ENCODE assay signal across 12 cellular contexts in the genomic region with DNA sequence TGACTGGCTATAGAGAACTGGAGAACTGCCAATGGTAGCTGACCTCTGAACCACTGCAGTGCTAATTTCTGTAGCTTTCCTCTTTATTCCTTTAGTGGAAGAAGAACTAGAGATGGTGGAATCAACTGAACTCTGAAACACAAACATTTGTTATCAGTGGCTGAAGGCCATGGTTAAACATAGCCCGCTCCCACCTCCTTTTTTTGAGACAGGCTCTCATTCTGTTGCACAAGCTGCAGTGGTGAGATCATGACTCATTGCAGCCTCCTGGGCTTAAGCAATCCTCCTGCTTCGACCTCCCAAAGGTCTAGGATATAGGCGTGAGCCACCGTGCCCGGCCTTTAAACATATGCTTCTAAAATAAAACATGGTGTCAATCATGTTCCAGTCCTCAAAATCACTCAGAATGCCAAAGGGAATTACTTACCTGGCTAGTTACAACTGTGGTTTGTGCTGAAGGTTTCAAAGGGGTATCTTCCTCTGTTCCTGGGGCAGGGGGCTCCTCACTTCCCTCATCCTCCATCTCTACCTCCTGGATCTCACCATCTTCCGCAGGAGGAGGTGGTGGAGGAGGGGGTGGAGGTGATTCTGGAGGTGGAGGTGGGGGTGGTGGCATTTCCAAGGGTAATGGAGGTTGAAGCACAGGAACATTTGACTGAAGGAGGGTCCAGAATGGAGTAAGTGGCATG. TPM values are rescaled to one million over a fixed set of nuclear protein-coding genes. Genes with fewer than 3 reads are reported as not detected.
A peak's percentile ranks its signal among the peaks of the same experiment; 100 is the strongest.
DNase-seq lines count a peak whose midpoint lies in the region; ATAC-seq, FAIRE-seq and TF ChIP-seq lines count a peak whose summit lies in the region.
"Had no signal": no experiment of that assay in that cellular context is flagged by ENCODE, and none has a peak within 500 bp of the region (broad histone marks: within the 10 kb centered on the region; RNA-seq: fewer than 3 reads in every experiment).

No MANE protein-coding gene starts in this region.

- H3K27ac ChIP-seq in A549 (peak overlapping the region in 1 of 2 experiments; percentile 47; a peak in 2 of 6 replicates), HL-60 (replicated peaks) (0 out of 2 replicates have a peak overlapping the region, but pooled peaks have one; percentile 2), GM12878 (ENCODE audit: control insufficient read depth, insufficient read depth) (no peak overlapping the region), liver (ENCODE audit: low read depth in 1 of 2, low read length in 2 of 2) (peak overlapping the region; percentile 88 to 97)
- H3K27ac ChIP-seq: RWPE1 had no signal

- H2AFZ ChIP-seq in GM12878 (ENCODE audit: control insufficient read depth, low read depth, low read length), result no peak overlapping the region

- POLR2A ChIA-PET in A549 (lab: Yijun Ruan, JAX) (interaction anchor here (1.6 kb wide), 1 partner anchor 9 kb away, joined by 5 read pairs; a partner anchor contains a TSS), GM12878 (lab: Charles Lee) (interaction anchor here (1.3 kb wide), 1 partner anchor 9 kb away, joined by 5 read pairs; a partner anchor contains a TSS)
- POLR2A ChIA-PET in naive thymus-derived CD8-positive, alpha-beta T cell (lab: Charles Lee), result interaction anchor here (0.7 kb wide), 1 partner anchor 85 kb away, joined by 5 read pairs; no protein-coding TSS in a partner anchor

- TF ChIP-seq EP300 in A549 (IDR thresholded peaks at IDR 0.05) (no peak), GM12878 (IDR thresholded peaks at IDR 0.05; ENCODE audit: borderline replicate concordance in 1 of 2, control insufficient read depth in 1 of 2, low read depth in 2 of 2, low read length in 2 of 2) (no peak)

- intact Hi-C loops in GM12878 (cut with micrococcal nuclease; ENCODE audit: unreplicated experiment), result no loop called here

- in situ Hi-C loops in GM12878 (cut with MboI), result no loop called here

- peaks cover 16% of the 10 kb centered on the region for H3K4me1 ChIP-seq in A549
- H3K4me1 ChIP-seq in GM12878 (ENCODE audit: control insufficient read depth, insufficient read depth, low read length), result no peaks in the 10 kb centered on the region
- peaks cover 9 to 49% (median 39%) of the 10 kb centered on the region in 4 donors for H3K4me1 ChIP-seq in liver (ENCODE audit: control insufficient read depth in 4 of 4, insufficient read depth in 4 of 4, low read length in 3 of 4)

- no TSS peak for BruUV-seq in GM12878 (replicated peaks; lab: Mats Ljungman, UMichigan)

- H3K9me3 Mint-ChIP-seq in naive thymus-derived CD8-positive, alpha-beta T cell, result no peaks in the 10 kb centered on the region

- FAIRE-seq in A549 (lab: Jason Lieb, UNC) (no peak), GM12878 (lab: Jason Lieb, UNC) (no peak)

- H3K27ac Mint-ChIP-seq in naive thymus-derived CD8-positive, alpha-beta T cell, result peak overlapping the region in 5 of 10 donors; percentile 5 to 86 (median 79)

- H3K4me2 ChIP-seq in A549 (no peak overlapping the region), GM12878 (ENCODE audit: control insufficient read depth, insufficient read depth) (no peak overlapping the region)

- TF ChIP-seq POLR2A in A549 (IDR thresholded peaks at IDR 0.05; ENCODE audit: low read length) (no peak), GM12878 (IDR thresholded peaks at IDR 0.05; ENCODE audit: low read depth, low read length) (0 out of 2 replicates have a peak, but pooled peaks have one; percentile 29)

- H3K4me3 ChIP-seq in A549 (no peak overlapping the region), HL-60 (replicated peaks; ENCODE audit: insufficient read depth, low read length) (no peak overlapping the region), GM12878 (no peak overlapping the region), liver (ENCODE audit: low read depth in 1 of 3, low read length in 3 of 3) (no peak overlapping the region)

- CTCF ChIA-PET in A549 (lab: Yijun Ruan, JAX), result interaction anchor here (0.6 kb wide), 1 partner anchor 99 kb away, joined by 5 read pairs; no protein-coding TSS in a partner anchor
- CTCF ChIA-PET in GM12878 (lab: Yijun Ruan, JAX), result no interaction called here

- RAD21 ChIA-PET in GM12878 (lab: Charles Lee; ENCODE audit: unreplicated experiment), result no interaction called here

- no peaks in the 10 kb centered on the region for H3K27me3 Mint-ChIP-seq in naive thymus-derived CD8-positive, alpha-beta T cell

- peaks cover 8 to 36% of the 10 kb centered on the region in 2 experiments for H3K36me3 ChIP-seq in GM12878 (ENCODE audit: control insufficient read depth in 2 of 2, insufficient read depth in 2 of 2, low read length in 1 of 2)
- H3K36me3 ChIP-seq in liver (ENCODE audit: control insufficient read depth in 4 of 4, insufficient read depth in 3 of 4, low read depth in 1 of 4, low read length in 3 of 4), result peaks cover 8 to 23% (median 14%) of the 10 kb centered on the region in 4 donors

- no peaks in the 10 kb centered on the region for H3K79me2 ChIP-seq in GM12878 (ENCODE audit: control insufficient read depth, insufficient read depth, low read length)

- peaks cover 0 to 93% (median 18%) of the 10 kb centered on the region in 3 donors for H3K36me3 Mint-ChIP-seq in naive thymus-derived CD8-positive, alpha-beta T cell

- DNase-seq in A549 (ENCODE audit: low read depth in 1 of 2, low spot score in 1 of 2) (peak in 1 of 2 experiments; percentile 53), HL-60 (ENCODE audit: low read depth in 1 of 2, low spot score in 1 of 2) (peak; percentile 66 to 69), GM12878 (ENCODE audit: low read depth, low spot score) (no peak), germinal center (ENCODE audit: low spot score) (no peak), LoVo (ENCODE audit: low spot score) (no peak), NCI-H187 treated with DMSO at 0.1 percent for 48 hours (lab: John Stamatoyannopoulos, UW) (no peak)
- no peak for DNase-seq in naive thymus-derived CD8-positive, alpha-beta T cell
- DNase-seq: activated effector memory CD4-positive, alpha-beta T cell treated with Interleukin-2 at 50 U/mL for 16 hours; DND-41; stimulated activated CD4-positive, alpha-beta T cell treated with anti-CD3 and anti-CD28 coated beads, Interleukin-4, amount 100 ng/mL, for 1 hour had no signal

- peak; percentile 85 to 94 for ATAC-seq in A549
- no peak for ATAC-seq in GM12878
- ATAC-seq in naive thymus-derived CD8-positive, alpha-beta T cell, result no peak

- TF ChIP-seq CTCF in A549 (IDR thresholded peaks at IDR 0.05) (no peak), HL-60 (IDR thresholded peaks at IDR 0.05; ENCODE audit: insufficient read depth, low read length) (no peak), GM12878 (IDR thresholded peaks at IDR 0.05 in 2 of 3, conservative IDR thresholded peaks at IDR 0.05 in 1 of 3; ENCODE audit: control insufficient read depth in 2 of 3, extremely low read depth in 1 of 3, insufficient read depth in 1 of 3, low read depth in 3 of 3, low read length in 3 of 3) (no peak), liver (IDR thresholded peaks at IDR 0.05; ENCODE audit: low read depth, low read length, missing input control) (no peak)

- H3K4me3 Mint-ChIP-seq in naive thymus-derived CD8-positive, alpha-beta T cell, result no peak overlapping the region

- TF ChIP-seq RAD21 in A549 (conservative IDR thresholded peaks at IDR 0.05 in 1 of 2, IDR thresholded peaks at IDR 0.05 in 1 of 2) (no peak), GM12878 (IDR thresholded peaks at IDR 0.05; ENCODE audit: insufficient read depth, low read depth, low read length) (no peak), liver (IDR thresholded peaks at IDR 0.05) (peak; percentile 49 to 55)

- no peaks in the 10 kb centered on the region for H4K20me1 ChIP-seq in GM12878 (ENCODE audit: control insufficient read depth, insufficient read depth)

- WGBS in A549 (ENCODE audit: missing lambda C conversion rate), result 55% methylated on average over 6 of the region's 6 CpGs
- WGBS in GM12878 (ENCODE audit: insufficient coverage, insufficient replicate concordance, low lambda C conversion rate, missing lambda C conversion rate), result 96% methylated on average over 6 of the region's 6 CpGs
- WGBS in liver, result 37% methylated on average over 6 of the region's 6 CpGs

- H3K9me3 ChIP-seq in A549 (no peaks in the 10 kb centered on the region), GM12878 (replicated peaks; ENCODE audit: control insufficient read depth, insufficient read depth, low read length) (no peaks in the 10 kb centered on the region), liver (ENCODE audit: control insufficient read depth in 4 of 4, low read length in 3 of 4) (no peaks in the 10 kb centered on the region)

- SMC1A ChIA-PET in GM12878 (lab: Charles Lee; ENCODE audit: uncharacterized antibody, unreplicated experiment), result no interaction called here

- H3K9ac ChIP-seq in GM12878 (ENCODE audit: control insufficient read depth, insufficient read depth, low read length) (no peak overlapping the region), liver (ENCODE audit: low read depth in 1 of 2, low read length in 2 of 2) (no peak overlapping the region)

- no peaks in the 10 kb centered on the region for H3K27me3 ChIP-seq in HL-60 (ENCODE audit: insufficient read depth, poor library complexity, severe bottlenecking)
- no peaks in the 10 kb centered on the region for H3K27me3 ChIP-seq in GM12878 (replicated peaks in 1 of 2; ENCODE audit: control insufficient read depth in 2 of 2, insufficient read depth in 2 of 2, low read length in 1 of 2)
- no peaks in the 10 kb centered on the region for H3K27me3 ChIP-seq in liver (ENCODE audit: control insufficient read depth in 4 of 4, insufficient read depth in 4 of 4, low read length in 3 of 4)

- H3K4me1 Mint-ChIP-seq in naive thymus-derived CD8-positive, alpha-beta T cell, result peaks cover 0 to 7% (median 2%) of the 10 kb centered on the region in 4 donors

RNA-seq across cellular contexts. Expression of a gene that starts 9.0 kb away (rescaled TPM):
- polyA plus RNA-seq in A549 (2011; rRNA removed) (7.4 and 8.3 TPM in 2 replicates), A549 (2017; fragmentation: RNase III; extraction: RNeasy Plus Mini Kit Qiagen cat#74134 plus additional on column Dnase treatment) (1.9 to 2.4 TPM (median 2.2 TPM) in 3 replicates), GM12878 (2011; rRNA removed) (12.2 and 14.4 TPM in 2 replicates), GM12878 (2014; fragmentation: Illumina TruSeq; extraction: Trizol) (1.2 and 2.1 TPM in 2 replicates), GM12878 (2014; fragmentation: Nextera tagmentation; extraction: Ambion mirVana) (1 to 10 TPM in 1 of 2 experiments, under 1 TPM in 1; 0.93 to 1.6 TPM), GM12878 (2014; rRNA removed) (8.0 and 8.4 TPM in 2 replicates), GM12878 (2016; fragmentation: Nextera tagmentation; extraction: Ambion mirVana) (1 to 10 TPM; 2.3 to 3.5 TPM), liver (1 to 10 TPM in 1 of 2 donors, under 1 TPM in 1; 0.36 to 3.6 TPM)
- 3.5 and 4.5 TPM in 2 replicates for polyA plus RNA-seq in A549 (2012; cell fraction: cytosol; rRNA removed)
- 10.0 and 30.9 TPM in 2 replicates for polyA plus RNA-seq in A549 (2012; cell fraction: nucleus; rRNA removed)
- polyA minus RNA-seq in A549 (2011; rRNA and poly(A)+ RNA removed), result 3.3 and 4.1 TPM in 2 replicates
- 15.1 and 15.8 TPM in 2 replicates for total RNA-seq in GM12878 (2013; cell fraction: nucleolus; rRNA removed)
- total RNA-seq in GM12878 (2014; rRNA removed) (7.0 and 7.5 TPM in 2 replicates), GM12878 (2014; rRNA removed; fragmentation: Illumina TruSeq; extraction: Trizol) (1.8 and 1.9 TPM in 2 replicates), GM12878 (2021) (3.7 and 4.0 TPM in 2 replicates), liver (1 to 10 TPM; 1.7 to 3.0 TPM)
- polyA plus RNA-seq in GM12878 (2011; ENCODE audit: low read depth), result 1.8 TPM
- polyA plus RNA-seq in GM12878 (2011; cell fraction: cytosol; rRNA removed), result 8.5 and 11.6 TPM in 2 replicates
- 37.5 and 54.1 TPM in 2 replicates for polyA plus RNA-seq in GM12878 (2011; cell fraction: nucleus; rRNA removed)
- polyA plus RNA-seq in GM12878 (2012), result 3.8 and 9.7 TPM in 2 replicates
- polyA minus RNA-seq in GM12878 (2011; rRNA and poly(A)+ RNA removed), result 8.4 and 9.4 TPM in 2 replicates
- 4.8 and 6.7 TPM in 2 replicates for polyA minus RNA-seq in GM12878 (2011; cell fraction: cytosol; rRNA and poly(A)+ RNA removed)
- polyA minus RNA-seq in GM12878 (2011; cell fraction: nucleus; rRNA and poly(A)+ RNA removed), result 22.6 and 55.2 TPM in 2 replicates
- 10 to 100 TPM in 1 of 2 experiments, 1 to 10 TPM in 1; 9.5 to 12.1 TPM for total RNA-seq in naive thymus-derived CD8-positive, alpha-beta T cell
- 1 to 10 TPM; 1.5 to 2.9 (median 2.1) TPM for polyA plus RNA-seq in naive thymus-derived CD8-positive, alpha-beta T cell

RNA-seq across cellular contexts. Expression of a gene that starts 43.0 kb away (rescaled TPM):
- polyA plus RNA-seq in A549 (2011; rRNA removed) (82.0 and 99.5 TPM in 2 replicates), A549 (2017; fragmentation: RNase III; extraction: RNeasy Plus Mini Kit Qiagen cat#74134 plus additional on column Dnase treatment) (51.6 to 58.3 TPM (median 53.8 TPM) in 3 replicates), GM12878 (2011; rRNA removed) (162 and 163 TPM in 2 replicates), GM12878 (2014; fragmentation: Illumina TruSeq; extraction: Trizol) (138 and 153 TPM in 2 replicates), GM12878 (2014; fragmentation: Nextera tagmentation; extraction: Ambion mirVana) (10 to 100 TPM; 19.7 to 21.9 TPM), GM12878 (2014; rRNA removed) (121 and 127 TPM in 2 replicates), GM12878 (2016; fragmentation: Nextera tagmentation; extraction: Ambion mirVana) (10 to 100 TPM; 63.3 to 65.4 TPM), liver (10 to 100 TPM; 10.9 to 23.9 TPM)
- polyA plus RNA-seq in A549 (2012; cell fraction: cytosol; rRNA removed), result 37.2 and 46.5 TPM in 2 replicates
- polyA plus RNA-seq in A549 (2012; cell fraction: nucleus; rRNA removed), result 154 and 170 TPM in 2 replicates
- 64.8 and 67.8 TPM in 2 replicates for polyA minus RNA-seq in A549 (2011; rRNA and poly(A)+ RNA removed)
- 782 and 809 TPM in 2 replicates for total RNA-seq in GM12878 (2013; cell fraction: nucleolus; rRNA removed)
- total RNA-seq in GM12878 (2014; rRNA removed) (88.3 and 92.4 TPM in 2 replicates), GM12878 (2014; rRNA removed; fragmentation: Illumina TruSeq; extraction: Trizol) (95.5 and 100 TPM in 2 replicates), GM12878 (2021) (74.9 and 94.9 TPM in 2 replicates), liver (10 to 100 TPM; 33.2 to 66.8 TPM)
- polyA plus RNA-seq in GM12878 (2011; ENCODE audit: low read depth), result 35.6 TPM
- 95.1 and 96.3 TPM in 2 replicates for polyA plus RNA-seq in GM12878 (2011; cell fraction: cytosol; rRNA removed)
- polyA plus RNA-seq in GM12878 (2011; cell fraction: nucleus; rRNA removed), result 443 and 472 TPM in 2 replicates
- 53.1 and 73.5 TPM in 2 replicates for polyA plus RNA-seq in GM12878 (2012)
- polyA minus RNA-seq in GM12878 (2011; rRNA and poly(A)+ RNA removed), result 79.8 and 94.1 TPM in 2 replicates
- 22.1 and 39.8 TPM in 2 replicates for polyA minus RNA-seq in GM12878 (2011; cell fraction: cytosol; rRNA and poly(A)+ RNA removed)
- 157 and 279 TPM in 2 replicates for polyA minus RNA-seq in GM12878 (2011; cell fraction: nucleus; rRNA and poly(A)+ RNA removed)
- total RNA-seq in naive thymus-derived CD8-positive, alpha-beta T cell, result 100 to 1,000 TPM; 304 to 316 TPM
- polyA plus RNA-seq in naive thymus-derived CD8-positive, alpha-beta T cell, result 10 to 100 TPM; 40.4 to 49.4 (median 43.3) TPM

Comparison
In these comparisons a context has a peak if more than half of its experiments do, and no peak if none do; other contexts are left out.
1. ATAC-seq: peak in A549 (2 of 2); none in GM12878 (single experiment) and naive thymus-derived CD8-positive, alpha-beta T cell (0 of 2).
2. DNase-seq: peak in HL-60 (2 of 2); none in GM12878 (single experiment), germinal center (single experiment), naive thymus-derived CD8-positive, alpha-beta T cell (0 of 10), LoVo (single experiment) and NCI-H187 treated with DMSO at 0.1 percent for 48 hours (single experiment).